ENCODE assay signal across 12 cellular contexts in the genomic region with DNA sequence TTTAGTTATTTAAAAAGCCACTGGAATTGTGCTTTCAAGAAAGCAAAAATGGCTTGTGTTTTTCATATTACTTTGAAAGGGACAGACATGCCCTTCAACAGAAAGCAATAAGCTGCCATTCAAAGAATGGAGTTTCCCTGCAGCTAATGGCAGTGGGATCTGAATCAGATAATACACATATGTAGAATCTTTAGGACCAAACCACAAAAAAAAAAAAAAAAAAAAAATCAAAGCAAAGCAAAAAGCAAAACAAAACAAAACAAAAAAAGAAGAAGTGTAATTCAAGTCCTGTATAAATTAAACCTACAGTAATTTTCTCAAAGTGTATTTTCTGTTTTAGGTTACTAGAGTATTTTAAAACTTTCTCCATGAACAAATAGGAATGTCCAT.
DNase-seq lines count a peak whose midpoint lies in the region; ATAC-seq, FAIRE-seq and TF ChIP-seq lines count a peak whose summit lies in the region.
"Had no signal": no experiment of that assay in that cellular context is flagged by ENCODE, and none has a peak within 500 bp of the region (broad histone marks: within the 10 kb centered on the region; RNA-seq: fewer than 3 reads in every experiment).

No MANE protein-coding gene starts in this region.

- H3K4me3 ChIP-seq in OCI-LY1 (ENCODE audit: low read depth, low read length, poor library complexity, severe bottlenecking): no peak overlapping the region
- H3K4me3 ChIP-seq in coronary artery: no peak overlapping the region
- no peak overlapping the region for H3K4me3 ChIP-seq in foreskin fibroblast (ENCODE audit: low read depth in 1 of 2, low read length in 2 of 2)
- H3K4me3 ChIP-seq: MG63 had no signal

- H3K27me3 ChIP-seq in OCI-LY1 (ENCODE audit: insufficient read depth, low read length): no peaks in the 10 kb centered on the region
- H3K27me3 ChIP-seq: MG63 had no signal

- TF ChIP-seq CTCF in OCI-LY1 (IDR thresholded peaks at IDR 0.05; ENCODE audit: low read length): no peak
- TF ChIP-seq CTCF in coronary artery (IDR thresholded peaks at IDR 0.05): no peak
- no peak for TF ChIP-seq CTCF in foreskin fibroblast (IDR thresholded peaks at IDR 0.05; ENCODE audit: low read depth, low read length)

- FAIRE-seq in GM12892 (lab: Jason Lieb, UNC): no peak

- H3K4me1 ChIP-seq in OCI-LY1 (ENCODE audit: insufficient read depth, low read length, severe bottlenecking): peaks cover 98% of the 10 kb centered on the region

- no peaks in the 10 kb centered on the region for H3K9me2 ChIP-seq in OCI-LY1 (ENCODE audit: low read depth, low read length)

- CTCF ChIA-PET in activated CD4-positive, alpha-beta T cell treated with anti-CD3 and anti-CD28 coated beads for 36 hours (lab: Charles Lee): interaction anchor here (0.6 to 1.9 kb wide), 6 partner anchors 11 to 190 kb away, joined by 3 to 7 read pairs (median 4); no protein-coding TSS in a partner anchor

- no peaks in the 10 kb centered on the region for H4K20me1 ChIP-seq in OCI-LY1 (ENCODE audit: insufficient read depth, low read length)

- H3K79me2 ChIP-seq in OCI-LY1 (ENCODE audit: insufficient read depth, low read length): no peaks in the 10 kb centered on the region

- peak overlapping the region; percentile 73 for H3K27ac Mint-ChIP-seq in activated CD4-positive, alpha-beta T cell treated with anti-CD3 and anti-CD28 coated beads for 36 hours
- peak overlapping the region; percentile 48 for H3K27ac Mint-ChIP-seq in stimulated activated effector memory CD8-positive, alpha-beta T cell treated with anti-CD3 and anti-CD28 coated beads, Interleukin-12 subunit alpha, Interleukin-12 subunit beta, amount 100 ng/mL, for 72 hours

- no peaks in the 10 kb centered on the region for H3F3A ChIP-seq in OCI-LY1 (ENCODE audit: insufficient read depth, low read length)

- H3K27ac ChIP-seq in OCI-LY1 (ENCODE audit: low read depth, low read length, poor library complexity, severe bottlenecking): peak overlapping the region; percentile 94
- peak overlapping the region; percentile 37 to 40 for H3K27ac ChIP-seq in coronary artery

- H3K4me3 Mint-ChIP-seq in activated CD4-positive, alpha-beta T cell treated with anti-CD3 and anti-CD28 coated beads for 36 hours: no peak overlapping the region
- H3K4me3 Mint-ChIP-seq in stimulated activated effector memory CD8-positive, alpha-beta T cell treated with anti-CD3 and anti-CD28 coated beads, Interleukin-12 subunit alpha, Interleukin-12 subunit beta, amount 100 ng/mL, for 72 hours: peak overlapping the region; percentile 51

- no peak for ATAC-seq in activated CD4-positive, alpha-beta T cell treated with anti-CD3 and anti-CD28 coated beads for 36 hours
- peak; percentile 47 for ATAC-seq in stimulated activated effector memory CD8-positive, alpha-beta T cell treated with anti-CD3 and anti-CD28 coated beads, Interleukin-12 subunit alpha, Interleukin-12 subunit beta, amount 100 ng/mL, for 72 hours
- no peak for ATAC-seq in HG03175 (IDR thresholded peaks at IDR 0.05; ENCODE audit: unreplicated experiment)

- no peaks in the 10 kb centered on the region for H3K9me3 Mint-ChIP-seq in activated CD4-positive, alpha-beta T cell treated with anti-CD3 and anti-CD28 coated beads for 36 hours (ENCODE audit: low read depth)
- no peaks in the 10 kb centered on the region for H3K9me3 Mint-ChIP-seq in stimulated activated effector memory CD8-positive, alpha-beta T cell treated with anti-CD3 and anti-CD28 coated beads, Interleukin-12 subunit alpha, Interleukin-12 subunit beta, amount 100 ng/mL, for 72 hours

- H3K9ac ChIP-seq in OCI-LY1 (ENCODE audit: low read length): no peak overlapping the region

- H3K36me3 ChIP-seq in OCI-LY1 (ENCODE audit: insufficient read depth, low read length): no peaks in the 10 kb centered on the region
- H3K36me3 ChIP-seq: MG63 had no signal

- no peak for TF ChIP-seq POLR2A in GM12892 (IDR thresholded peaks at IDR 0.05; ENCODE audit: low read depth, low read length)

- H3K9me3 ChIP-seq in OCI-LY1 (ENCODE audit: low read length): no peaks in the 10 kb centered on the region
- H3K9me3 ChIP-seq: MG63 had no signal

- no peaks in the 10 kb centered on the region for H3K27me3 Mint-ChIP-seq in activated CD4-positive, alpha-beta T cell treated with anti-CD3 and anti-CD28 coated beads for 36 hours

- intact Hi-C loops in activated CD4-positive, alpha-beta T cell treated with anti-CD3 and anti-CD28 coated beads for 36 hours (cut with DNase I, micrococcal nuclease): loop anchor here in 1 of 2 experiments (5.0 kb wide), 1 partner anchor 80 kb away; no protein-coding TSS in a partner anchor

- no peak for DNase-seq in activated CD4-positive, alpha-beta T cell treated with anti-CD3 and anti-CD28 coated beads for 36 hours
- no peak for DNase-seq in activated CD4-positive, alpha-beta T cell treated with anti-CD3 and anti-CD28 coated beads, Interleukin-2, amount 50 U/mL, for 4 hours
- DNase-seq in coronary artery (ENCODE audit: low spot score) (no peak), GM12892 (ENCODE audit: insufficient read length) (no peak), foreskin fibroblast (no peak)
- no peak for DNase-seq in stimulated activated effector memory CD8-positive, alpha-beta T cell treated with anti-CD3 and anti-CD28 coated beads, Interleukin-12 subunit alpha, Interleukin-12 subunit beta, amount 100 ng/mL, for 72 hours (ENCODE audit: low spot score in 2 of 2)
- DNase-seq: NCI-H524 treated with DMSO at 0.1 percent for 48 hours; stimulated activated CD4-positive, alpha-beta T cell treated with anti-CD3 and anti-CD28 coated beads, Interleukin-12 subunit alpha, Interleukin-12 subunit beta, amount 100 ng/mL, for 4 hours; SW 1271 had no signal

- no peak overlapping the region for H2AFZ ChIP-seq in OCI-LY1 (ENCODE audit: low read length)

- no peaks in the 10 kb centered on the region for H3K36me3 Mint-ChIP-seq in activated CD4-positive, alpha-beta T cell treated with anti-CD3 and anti-CD28 coated beads for 36 hours (ENCODE audit: low read depth)
- no peaks in the 10 kb centered on the region for H3K36me3 Mint-ChIP-seq in stimulated activated effector memory CD8-positive, alpha-beta T cell treated with anti-CD3 and anti-CD28 coated beads, Interleukin-12 subunit alpha, Interleukin-12 subunit beta, amount 100 ng/mL, for 72 hours

- H3K4me2 ChIP-seq in OCI-LY1 (ENCODE audit: low read length): peak overlapping the region; percentile 16; the same call in 1 of the 2 replicates

- POLR2A ChIA-PET in activated CD4-positive, alpha-beta T cell treated with anti-CD3 and anti-CD28 coated beads for 36 hours (lab: Charles Lee): interaction anchor here (0.9 kb wide), 1 partner anchor 51 kb away, joined by 3 read pairs; no protein-coding TSS in a partner anchor

- peaks cover 78% of the 10 kb centered on the region for H3K4me1 Mint-ChIP-seq in activated CD4-positive, alpha-beta T cell treated with anti-CD3 and anti-CD28 coated beads for 36 hours
- peaks cover 55% of the 10 kb centered on the region for H3K4me1 Mint-ChIP-seq in stimulated activated effector memory CD8-positive, alpha-beta T cell treated with anti-CD3 and anti-CD28 coated beads, Interleukin-12 subunit alpha, Interleukin-12 subunit beta, amount 100 ng/mL, for 72 hours
